ENCODE assay signal across 26 cellular contexts in genomic region chr1:201515895-201516294, GRCh38. TPM values are rescaled to one million over a fixed set of nuclear protein-coding genes. Genes with fewer than 3 reads are reported as not detected.
DNase-seq lines count a peak whose midpoint lies in the region; ATAC-seq and TF ChIP-seq lines count a peak whose summit lies in the region.
"Had no signal": no experiment of that assay in that cellular context is flagged by ENCODE, and none has a peak within 500 bp of the region (broad histone marks: within the 10 kb centered on the region; RNA-seq: fewer than 3 reads in every experiment).

No MANE protein-coding gene starts in this region.

- in situ Hi-C loops in G401 (cut with HindIII; ENCODE audit: low sequenced_read_pairs) = no loop called here

- no peaks in the 10 kb centered on the region for H3K27me3 Mint-ChIP-seq in stimulated activated naive CD8-positive, alpha-beta T cell treated with anti-CD3 and anti-CD28 coated beads, Interleukin-15, amount 100 ng/mL, for 72 hours
- H3K27me3 Mint-ChIP-seq: dendritic cell treated with granulocyte-macrophage colony-stimulating factor and Interleukin-4, amounts not matched to agents 40 ng/mL and 50 ng/mL, for 4 days had no signal

- H3K4me1 Mint-ChIP-seq in stimulated activated naive CD8-positive, alpha-beta T cell treated with anti-CD3 and anti-CD28 coated beads, Interleukin-15, amount 100 ng/mL, for 72 hours = peaks cover 12% of the 10 kb centered on the region

- no peak for DNase-seq in activated naive CD4-positive, alpha-beta T cell treated with anti-CD3 and anti-CD28 coated beads, Interleukin-2, amount 50 U/mL, for 72 hours (ENCODE audit: low spot score in 2 of 2)
- DNase-seq in activated naive CD4-positive, alpha-beta T cell (lab: John Stamatoyannopoulos, UW) = no peak
- DNase-seq in NCI-H226 (peak; percentile 79), erythroblast (lab: John Stamatoyannopoulos, UW) (peak; percentile 52 to 67), G401 (ENCODE audit: low spot score) (no peak), NCI-H1436 (lab: John Stamatoyannopoulos, UW) (no peak)
- no peak for DNase-seq in stimulated activated naive CD8-positive, alpha-beta T cell treated with anti-CD3 and anti-CD28 coated beads, Interleukin-15, amount 100 ng/mL, for 72 hours
- DNase-seq: activated CD4-positive, alpha-beta T cell treated with anti-CD3 and anti-CD28 coated beads, Interleukin-2, amount 50 U/mL, for 48 hours; activated naive CD4-positive, alpha-beta T cell treated with Interleukin-2 at 50 U/mL for 16 hours; aorta; caudate nucleus; DMS 273 treated with DMSO at 0.1 percent for 48 hours; GDM1; heart right ventricle; Karpas-422; left ventricle myocardium inferior; NCI-H1105 treated with DMSO at 0.1 percent for 48 hours; NCI-H2081; posterior cingulate gyrus; right lobe of liver; SJCRH30; stimulated activated CD4-positive, alpha-beta T cell treated with anti-CD3 and anti-CD28 coated beads, Interleukin-15, amount 100 ng/mL, for 24 hours; substantia nigra had no signal

- H3K36me3 Mint-ChIP-seq in activated naive CD4-positive, alpha-beta T cell treated with anti-CD3 and anti-CD28 coated beads, Interleukin-2, amount 50 U/mL, for 72 hours = peaks cover 0 to 6% of the 10 kb centered on the region in 2 donors

- H3K4me3 Mint-ChIP-seq in stimulated activated naive CD8-positive, alpha-beta T cell treated with anti-CD3 and anti-CD28 coated beads, Interleukin-15, amount 100 ng/mL, for 72 hours = no peak overlapping the region
- H3K4me3 Mint-ChIP-seq: dendritic cell treated with granulocyte-macrophage colony-stimulating factor and Interleukin-4, amounts not matched to agents 40 ng/mL and 50 ng/mL, for 4 days; neural crest cell had no signal

- H3K27ac Mint-ChIP-seq in activated naive CD4-positive, alpha-beta T cell treated with anti-CD3 and anti-CD28 coated beads, Interleukin-2, amount 50 U/mL, for 72 hours = no peak overlapping the region
- H3K27ac Mint-ChIP-seq in stimulated activated naive CD8-positive, alpha-beta T cell treated with anti-CD3 and anti-CD28 coated beads, Interleukin-15, amount 100 ng/mL, for 72 hours = no peak overlapping the region
- H3K27ac Mint-ChIP-seq: dendritic cell treated with granulocyte-macrophage colony-stimulating factor and Interleukin-4, amounts not matched to agents 40 ng/mL and 50 ng/mL, for 4 days had no signal

- ATAC-seq in activated naive CD4-positive, alpha-beta T cell treated with anti-CD3 and anti-CD28 coated beads, Interleukin-2, amount 50 U/mL, for 72 hours = peak; percentile 66 to 67
- ATAC-seq in stimulated activated naive CD8-positive, alpha-beta T cell treated with anti-CD3 and anti-CD28 coated beads, Interleukin-15, amount 100 ng/mL, for 72 hours = peak; percentile 57
- no peak for ATAC-seq in GM19467 (IDR thresholded peaks at IDR 0.05; ENCODE audit: unreplicated experiment)
- ATAC-seq: heart right ventricle, right lobe of liver had no signal

- TF ChIP-seq POLR2A in erythroblast (IDR thresholded peaks at IDR 0.05; ENCODE audit: low read length) = no peak

- no peaks in the 10 kb centered on the region for H3K9me3 Mint-ChIP-seq in activated naive CD4-positive, alpha-beta T cell treated with anti-CD3 and anti-CD28 coated beads, Interleukin-2, amount 50 U/mL, for 72 hours
- H3K9me3 Mint-ChIP-seq in stimulated activated naive CD8-positive, alpha-beta T cell treated with anti-CD3 and anti-CD28 coated beads, Interleukin-15, amount 100 ng/mL, for 72 hours = no peaks in the 10 kb centered on the region
- H3K9me3 Mint-ChIP-seq: dendritic cell treated with granulocyte-macrophage colony-stimulating factor and Interleukin-4, amounts not matched to agents 40 ng/mL and 50 ng/mL, for 4 days; neural crest cell had no signal

RNA-seq across cellular contexts. Expression of gene CSRP1, which starts 9.0 kb away (rescaled TPM):
- 10 to 100 TPM; 13.2 to 57.6 TPM for total RNA-seq in activated naive CD4-positive, alpha-beta T cell treated with anti-CD3 and anti-CD28 coated beads, Interleukin-2, amount 50 U/mL, for 72 hours
- total RNA-seq in G401 (2014; rRNA removed; shearing (Covaris generic)) = 176 and 198 TPM in 2 replicates

RNA-seq across cellular contexts. Expression of gene NAV1, which starts 23.0 kb away (rescaled TPM):
- 1 to 10 TPM in 1 of 2 donors, under 1 TPM in 1; 0.48 to 3.1 TPM for total RNA-seq in activated naive CD4-positive, alpha-beta T cell treated with anti-CD3 and anti-CD28 coated beads, Interleukin-2, amount 50 U/mL, for 72 hours
- total RNA-seq in G401 (2014; rRNA removed; shearing (Covaris generic)) = 14.4 and 20.0 TPM in 2 replicates

RNA-seq across cellular contexts. Expression of gene PHLDA3, which starts 46.9 kb away (rescaled TPM):
- 10 to 100 TPM in 1 of 2 donors, 1 to 10 TPM in 1; 5.7 to 13.0 TPM for total RNA-seq in activated naive CD4-positive, alpha-beta T cell treated with anti-CD3 and anti-CD28 coated beads, Interleukin-2, amount 50 U/mL, for 72 hours
- total RNA-seq in G401 (2014; rRNA removed; shearing (Covaris generic)) = 400 and 462 TPM in 2 replicates

Comparison
In these comparisons a context has a peak if more than half of its experiments do, and no peak if none do; other contexts are left out.
1. DNase-seq: peak in NCI-H226 (single experiment) and erythroblast (2 of 2); none in activated naive CD4-positive, alpha-beta T cell treated with anti-CD3 and anti-CD28 coated beads, Interleukin-2, amount 50 U/mL, for 72 hours (0 of 2), activated naive CD4-positive, alpha-beta T cell (0 of 4), stimulated activated naive CD8-positive, alpha-beta T cell treated with anti-CD3 and anti-CD28 coated beads, Interleukin-15, amount 100 ng/mL, for 72 hours (0 of 2), G401 (single experiment) and NCI-H1436 (single experiment).
2. RNA of gene PHLDA3, which starts 46.9 kb away (total RNA-seq): 400 to 462 TPM in G401; 5.7 to 13.0 TPM in activated naive CD4-positive, alpha-beta T cell treated with anti-CD3 and anti-CD28 coated beads, Interleukin-2, amount 50 U/mL, for 72 hours; every median in the first group is over 10 times any median in the second.